19 cellular contexts compared by ENCODE assay signal in the genomic region with DNA sequence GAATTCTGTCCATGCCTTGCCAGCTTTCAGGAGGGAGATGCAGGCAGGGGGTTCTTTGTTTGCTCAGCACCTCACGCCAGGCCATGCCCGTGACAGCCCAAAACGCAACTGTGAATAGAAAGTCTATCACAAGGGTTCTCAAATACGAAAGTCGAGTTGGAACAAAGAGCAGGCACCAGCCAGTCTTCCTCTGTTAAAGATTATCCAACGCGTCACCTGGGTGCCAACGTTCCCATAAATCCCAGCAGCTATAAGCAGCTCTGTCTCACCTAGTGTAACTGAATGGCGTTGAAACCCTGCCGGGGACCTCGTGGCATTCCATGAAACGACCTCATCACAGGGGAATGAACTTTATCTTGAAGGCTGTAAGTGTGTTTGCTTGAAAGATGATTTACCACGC.
DNase-seq lines count a peak whose midpoint lies in the region; ATAC-seq and TF ChIP-seq lines count a peak whose summit lies in the region.
"Had no signal": no experiment of that assay in that cellular context is flagged by ENCODE, and none has a peak within 500 bp of the region (broad histone marks: within the 10 kb centered on the region; RNA-seq: fewer than 3 reads in every experiment).

No MANE protein-coding gene starts in this region.

- H3K27ac Mint-ChIP-seq in progenitor cell of endocrine pancreas, result peak overlapping the region; percentile 94
- H3K27ac Mint-ChIP-seq in natural killer cell, result no peak overlapping the region
- H3K27ac Mint-ChIP-seq: mesothelial cell of epicardium; stimulated activated naive CD8-positive, alpha-beta T cell treated with anti-CD3 and anti-CD28 coated beads, Interleukin-15, Interleukin-2, amounts not matched to agents 100 ng/mL and 50 ng/mL, for 24 hours had no signal

- H3K9me3 Mint-ChIP-seq in progenitor cell of endocrine pancreas (ENCODE audit: low read depth) (no peaks in the 10 kb centered on the region), natural killer cell (no peaks in the 10 kb centered on the region)
- H3K9me3 Mint-ChIP-seq: mesothelial cell of epicardium; stimulated activated naive CD8-positive, alpha-beta T cell treated with anti-CD3 and anti-CD28 coated beads, Interleukin-15, Interleukin-2, amounts not matched to agents 100 ng/mL and 50 ng/mL, for 24 hours had no signal

- no peaks in the 10 kb centered on the region for H3K9me3 ChIP-seq in suprapubic skin

- no peaks in the 10 kb centered on the region for H3K27me3 Mint-ChIP-seq in progenitor cell of endocrine pancreas
- H3K27me3 Mint-ChIP-seq in natural killer cell (ENCODE audit: low read depth in 2 of 2), result no peaks in the 10 kb centered on the region
- H3K27me3 Mint-ChIP-seq: stimulated activated naive CD8-positive, alpha-beta T cell treated with anti-CD3 and anti-CD28 coated beads, Interleukin-15, Interleukin-2, amounts not matched to agents 100 ng/mL and 50 ng/mL, for 24 hours had no signal

- H3K27ac ChIP-seq in suprapubic skin, result no peak overlapping the region
- H3K27ac ChIP-seq: RWPE1 had no signal

- 62% methylated on average over 13 of the region's 13 CpGs for WGBS in suprapubic skin

- no peak for TF ChIP-seq POLR2A in suprapubic skin (IDR thresholded peaks at IDR 0.05)

- peaks cover 7% of the 10 kb centered on the region for H3K27me3 ChIP-seq in suprapubic skin

- H3K4me3 ChIP-seq in suprapubic skin, result no peak overlapping the region

- H3K36me3 Mint-ChIP-seq in progenitor cell of endocrine pancreas (ENCODE audit: insufficient read depth), result no peaks in the 10 kb centered on the region
- H3K36me3 Mint-ChIP-seq in natural killer cell, result no peaks in the 10 kb centered on the region
- H3K36me3 Mint-ChIP-seq: mesothelial cell of epicardium had no signal

- DNase-seq in LoVo (ENCODE audit: low spot score), result peak; percentile 45
- DNase-seq in glomerular visceral epithelial cell (ENCODE audit: extremely low spot score), result peak; percentile 30
- DNase-seq in left kidney (ENCODE audit: low read depth, low spot score), result peak; percentile 55
- peak; percentile 16 for DNase-seq in progenitor cell of endocrine pancreas (ENCODE audit: low spot score, unreplicated experiment)
- DNase-seq in T-helper 9 cell, result no peak
- no peak for DNase-seq in natural killer cell
- no peak for DNase-seq in suprapubic skin (ENCODE audit: low spot score in 2 of 2)
- DNase-seq: activated CD4-positive, alpha-beta T cell treated with anti-CD3 and anti-CD28 coated beads for 48 hours; activated gamma-delta T cell treated with Interleukin-2 at 50 U/mL for 16 hours; foreskin melanocyte; KG1; NCI-H1048; NCI-H2081; stimulated activated CD4-positive, alpha-beta T cell treated with anti-CD3 and anti-CD28 coated beads, Interleukin-2, amount 100 ng/mL, for 24 hours had no signal

- no peak for ATAC-seq in natural killer cell
- no peak for ATAC-seq in esophagus mucosa
- ATAC-seq: HCT116 had no signal

- no peak for TF ChIP-seq EP300 in suprapubic skin (IDR thresholded peaks at IDR 0.05)

- TF ChIP-seq CTCF in progenitor cell of endocrine pancreas (IDR thresholded peaks at IDR 0.05; ENCODE audit: unreplicated experiment) (no peak), natural killer cell (IDR thresholded peaks at IDR 0.05) (no peak), suprapubic skin (IDR thresholded peaks at IDR 0.05) (no peak)

- H3K4me1 Mint-ChIP-seq in progenitor cell of endocrine pancreas (ENCODE audit: low read depth) (peaks cover 39% of the 10 kb centered on the region), natural killer cell (no peaks in the 10 kb centered on the region)

- H3K4me1 ChIP-seq in suprapubic skin, result no peaks in the 10 kb centered on the region

- H3K4me3 Mint-ChIP-seq in progenitor cell of endocrine pancreas (ENCODE audit: low read depth) (peak overlapping the region; percentile 1), natural killer cell (no peak overlapping the region)
- H3K4me3 Mint-ChIP-seq: mesothelial cell of epicardium; stimulated activated naive CD8-positive, alpha-beta T cell treated with anti-CD3 and anti-CD28 coated beads, Interleukin-15, Interleukin-2, amounts not matched to agents 100 ng/mL and 50 ng/mL, for 24 hours had no signal

- H3K36me3 ChIP-seq in suprapubic skin, result no peaks in the 10 kb centered on the region

- intact Hi-C loops in natural killer cell (cut with micrococcal nuclease), result no loop called here

Comparison
In these comparisons a context has a peak if more than half of its experiments do, and no peak if none do; other contexts are left out.
1. DNase-seq: peak in LoVo (single experiment), glomerular visceral epithelial cell (single experiment), left kidney (single experiment) and progenitor cell of endocrine pancreas (single experiment); none in T-helper 9 cell (single experiment), natural killer cell (single experiment) and suprapubic skin (0 of 2).